19 cellular contexts compared by ENCODE assay signal in genomic region chr9:113597390-113598241, GRCh38.
DNase-seq lines count a peak whose midpoint lies in the region; ATAC-seq, FAIRE-seq and TF ChIP-seq lines count a peak whose summit lies in the region.
"Had no signal": no experiment of that assay in that cellular context is flagged by ENCODE, and none has a peak within 500 bp of the region (broad histone marks: within the 10 kb centered on the region; RNA-seq: fewer than 3 reads in every experiment).

No MANE protein-coding gene starts in this region.

- DNase-seq in Right ventricle myocardium superior (peak; percentile 40), Right ventricle myocardium inferior (ENCODE audit: missing footprints) (no peak), endothelial cell (ENCODE audit: low spot score) (no peak), upper lobe of right lung (no peak), urothelium cell line (ENCODE audit: low spot score) (no peak), cortex of kidney (lab: John Stamatoyannopoulos, UW) (no peak)
- no peak for DNase-seq in stimulated activated CD4-positive, alpha-beta T cell treated with anti-CD3 and anti-CD28 coated beads, Interleukin-12 subunit alpha, Interleukin-12 subunit beta, amount 100 ng/mL, for 4 hours
- DNase-seq: ACHN; activated effector memory CD4-positive, alpha-beta T cell treated with Interleukin-2 at 50 U/mL for 16 hours; amniotic stem cell; HCEC 1CT; mammary epithelial cell; naive thymus-derived CD4-positive, alpha-beta T cell; NCI-H1417 treated with DMSO at 0.1 percent for 48 hours; stimulated activated CD4-positive, alpha-beta T cell treated with anti-CD3 and anti-CD28 coated beads, Interleukin-15, amount 100 ng/mL, for 24 hours; stimulated activated naive CD4-positive, alpha-beta T cell treated with Interleukin-2 at 50 U/mL for 16 hours; uterus had no signal

- TF ChIP-seq CTCF in endothelial cell (IDR thresholded peaks at IDR 0.05; ENCODE audit: unreplicated experiment) (no peak), upper lobe of right lung (IDR thresholded peaks at IDR 0.05) (no peak)

- H3K27ac Mint-ChIP-seq in endothelial cell (ENCODE audit: unreplicated experiment), result peak overlapping the region; percentile 67

- ATAC-seq in Right ventricle myocardium superior (ENCODE audit: poor library complexity), result no peak
- ATAC-seq in Right ventricle myocardium inferior, result no peak
- ATAC-seq in upper lobe of right lung, result no peak
- ATAC-seq: naive thymus-derived CD4-positive, alpha-beta T cell had no signal

- H3K27me3 Mint-ChIP-seq in endothelial cell (ENCODE audit: unreplicated experiment), result peaks cover 33% of the 10 kb centered on the region
- H3K27me3 Mint-ChIP-seq: naive thymus-derived CD4-positive, alpha-beta T cell had no signal

- no peak for FAIRE-seq in urothelium cell line (lab: Jason Lieb, UNC)

- H3K27me3 ChIP-seq in upper lobe of right lung, result no peaks in the 10 kb centered on the region
- H3K27me3 ChIP-seq: uterus had no signal

- H3K9me3 ChIP-seq in mesodermal cell (ENCODE audit: control insufficient read depth, low read length) (no peaks in the 10 kb centered on the region), upper lobe of right lung (no peaks in the 10 kb centered on the region)
- H3K9me3 ChIP-seq: uterus had no signal

- intact Hi-C loops in Right ventricle myocardium superior (cut with DNase I), result no loop called here
- intact Hi-C loops in Right ventricle myocardium inferior (cut with DNase I), result no loop called here
- intact Hi-C loops in upper lobe of right lung (cut with DNase I), result loop anchor here (10.0 kb wide), 1 partner anchor 323 kb away; the partner anchor contains the start of genes CDC26 and PRPF4

- peaks cover 17% of the 10 kb centered on the region for H3K36me3 Mint-ChIP-seq in endothelial cell (ENCODE audit: low read depth, unreplicated experiment)

- H3K4me3 ChIP-seq in mesodermal cell (ENCODE audit: extremely low read depth, insufficient read depth, low read length, poor library complexity, severe bottlenecking) (peak overlapping the region; percentile 97), upper lobe of right lung (peak overlapping the region; percentile 62)
- H3K4me3 ChIP-seq: uterus had no signal

- H3K4me1 ChIP-seq in mesodermal cell (ENCODE audit: control insufficient read depth, insufficient read depth, low read length, poor library complexity, severe bottlenecking) (peaks cover 60% of the 10 kb centered on the region), upper lobe of right lung (peaks cover 61% of the 10 kb centered on the region)

- H3K4me1 Mint-ChIP-seq in endothelial cell (ENCODE audit: unreplicated experiment), result peaks cover 62% of the 10 kb centered on the region

- H3K36me3 ChIP-seq in mesodermal cell (ENCODE audit: control insufficient read depth, insufficient read depth, low read length), result peaks cover 42% of the 10 kb centered on the region
- H3K36me3 ChIP-seq in upper lobe of right lung, result peaks cover 41% of the 10 kb centered on the region
- H3K36me3 ChIP-seq: uterus had no signal

- peak overlapping the region; percentile 40 for H3K4me3 Mint-ChIP-seq in endothelial cell (ENCODE audit: unreplicated experiment)
- H3K4me3 Mint-ChIP-seq: naive thymus-derived CD4-positive, alpha-beta T cell had no signal

- 92 to 96% methylated on average over 9 to 13 of the region's 14 CpGs for WGBS in mesodermal cell (ENCODE audit: insufficient coverage in 2 of 2), 2 experiments

- H3K27ac ChIP-seq in mesodermal cell (ENCODE audit: low read depth, low read length, severe bottlenecking), result peak overlapping the region; percentile 90
- H3K27ac ChIP-seq in upper lobe of right lung, result peak overlapping the region; percentile 47
- H3K27ac ChIP-seq: epithelial cell of prostate, uterus had no signal

- no peaks in the 10 kb centered on the region for H3K9me3 Mint-ChIP-seq in endothelial cell (ENCODE audit: unreplicated experiment)
- H3K9me3 Mint-ChIP-seq: naive thymus-derived CD4-positive, alpha-beta T cell had no signal
